In genomic region chr16:769201-769769, GRCh38 we compare ENCODE assay signal across 27 cellular contexts. TPM values are rescaled to one million over a fixed set of nuclear protein-coding genes. Genes with fewer than 3 reads are reported as not detected.
DNase-seq lines count a peak whose midpoint lies in the region; ATAC-seq, FAIRE-seq and TF ChIP-seq lines count a peak whose summit lies in the region.
"Had no signal": no experiment of that assay in that cellular context is flagged by ENCODE, and none has a peak within 500 bp of the region (broad histone marks: within the 10 kb centered on the region; RNA-seq: fewer than 3 reads in every experiment).

No MANE protein-coding gene starts in this region.

- intact Hi-C loops in Caco-2 (cut with micrococcal nuclease; ENCODE audit: unreplicated experiment) = no loop called here

- peak overlapping the region; percentile 34 for H3K56ac ChIP-seq in mesendoderm (ENCODE audit: low read length)

- ATAC-seq in activated T-helper 17 cell treated with anti-CD3 and anti-CD28 coated beads, Interleukin-2, amount 50 U/mL, for 72 hours (replicated peaks) = peak; percentile 21
- no peak for ATAC-seq in SK-N-SH treated with all-trans-retinoic acid at 6 μM for 48 hours
- ATAC-seq: PC-3 had no signal

- no peaks in the 10 kb centered on the region for H3K9me3 Mint-ChIP-seq in Caco-2 (ENCODE audit: unreplicated experiment)
- H3K9me3 Mint-ChIP-seq in activated T-helper 17 cell treated with anti-CD3 and anti-CD28 coated beads, Interleukin-2, amount 50 U/mL, for 72 hours = no peaks in the 10 kb centered on the region

- H3K4me2 ChIP-seq in mesendoderm (ENCODE audit: low read length) = no peak overlapping the region

- H4K8ac ChIP-seq in mesendoderm (ENCODE audit: low read depth, low read length) = no peak overlapping the region

- H2AK5ac ChIP-seq in mesendoderm (ENCODE audit: low read length) = no peak overlapping the region

- no peaks in the 10 kb centered on the region for H3K79me1 ChIP-seq in mesendoderm (ENCODE audit: low read length)

- POLR2A ChIA-PET in Caco-2 (lab: Charles Lee) = no interaction called here

- no peak overlapping the region for H3K23ac ChIP-seq in mesendoderm (ENCODE audit: low read length)

- H3K27me3 Mint-ChIP-seq in Caco-2 (ENCODE audit: insufficient read depth, unreplicated experiment) = no peaks in the 10 kb centered on the region
- H3K27me3 Mint-ChIP-seq in activated T-helper 17 cell treated with anti-CD3 and anti-CD28 coated beads, Interleukin-2, amount 50 U/mL, for 72 hours = no peaks in the 10 kb centered on the region
- H3K27me3 Mint-ChIP-seq: CD4-positive, CD25-positive, alpha-beta regulatory T cell had no signal

- H4K5ac ChIP-seq in mesendoderm (ENCODE audit: low read length) = no peak overlapping the region

- CTCF ChIA-PET in Caco-2 (lab: Charles Lee) = no interaction called here

- H3K27ac Mint-ChIP-seq in Caco-2 (ENCODE audit: unreplicated experiment) = no peak overlapping the region
- no peak overlapping the region for H3K27ac Mint-ChIP-seq in activated T-helper 17 cell treated with anti-CD3 and anti-CD28 coated beads, Interleukin-2, amount 50 U/mL, for 72 hours
- H3K27ac Mint-ChIP-seq: CD4-positive, CD25-positive, alpha-beta regulatory T cell had no signal

- H3K18ac ChIP-seq in mesendoderm (ENCODE audit: low read length) = no peak overlapping the region

- DNase-seq in Caco-2 (no peak), G401 (ENCODE audit: low spot score) (peak; percentile 13), mesendoderm (peak; percentile 37), GM19239 (ENCODE audit: insufficient read length, low spot score) (no peak), COLO668 (lab: John Stamatoyannopoulos, UW; ENCODE audit: unreplicated experiment) (no peak)
- DNase-seq: CD4-positive, CD25-positive, alpha-beta regulatory T cell; COR-L47; DMS 273 treated with DMSO at 0.1 percent for 48 hours; DMS79 treated with DMSO at 0.1 percent for 48 hours; GOT3; KBM-7; MM.1S; NCI-H1092; NCI-H1436; NCI-H187 treated with DMSO at 0.1 percent for 48 hours; NCI-H2107; NCI-H446 treated with DMSO at 0.1 percent for 48 hours; NCI-H526 treated with DMSO at 0.1 percent for 48 hours; PC-3; RPMI8226; SHP77 treated with DMSO at 0.1 percent for 48 hours had no signal

- H2BK5ac ChIP-seq in mesendoderm (ENCODE audit: low read length) = no peak overlapping the region

- no peak for FAIRE-seq in GM19239 (lab: Jason Lieb, UNC)
- FAIRE-seq: G401.6, GM12892 had no signal

- no peak overlapping the region for H2BK120ac ChIP-seq in mesendoderm (ENCODE audit: low read depth, low read length)

- H3K4me3 ChIP-seq in Caco-2 (ENCODE audit: low read depth, low read length) = peak overlapping the region; percentile 15; the same call in 1 of the 2 replicates
- H3K4me3 ChIP-seq in mesendoderm (ENCODE audit: low read length) = no peak overlapping the region

- no peak overlapping the region for H2BK15ac ChIP-seq in mesendoderm (replicated peaks; ENCODE audit: low read depth)

- no CpG with 5 or more reads among the region's 18 CpGs for WGBS in mesendoderm (ENCODE audit: extremely low coverage, insufficient coverage, low lambda C conversion rate)

- H3K27me3 ChIP-seq in Caco-2 (replicated peaks; ENCODE audit: control insufficient read depth, insufficient read depth, low read length) = no peaks in the 10 kb centered on the region
- H3K27me3 ChIP-seq in mesendoderm (ENCODE audit: insufficient read depth, low read length, poor library complexity) = no peaks in the 10 kb centered on the region

- 0 out of 2 replicates have a peak, but pooled peaks cover 2% of the 10 kb centered on the region for H3K4me1 ChIP-seq in Caco-2
- no peaks in the 10 kb centered on the region for H3K4me1 ChIP-seq in mesendoderm (ENCODE audit: control insufficient read depth, low read depth, low read length)

- H3K27ac ChIP-seq in mesendoderm (ENCODE audit: low read depth, low read length) = no peak overlapping the region

- no TSS peak for BruUV-seq in Caco-2 (replicated peaks; lab: Mats Ljungman, UMichigan)

- no peak overlapping the region for H3K4me3 Mint-ChIP-seq in Caco-2 (ENCODE audit: unreplicated experiment)
- H3K4me3 Mint-ChIP-seq in activated T-helper 17 cell treated with anti-CD3 and anti-CD28 coated beads, Interleukin-2, amount 50 U/mL, for 72 hours = no peak overlapping the region
- H3K4me3 Mint-ChIP-seq: CD4-positive, CD25-positive, alpha-beta regulatory T cell had no signal

- no peak overlapping the region for H3K9ac ChIP-seq in mesendoderm (ENCODE audit: low read length)

- no peaks in the 10 kb centered on the region for H3K9me3 ChIP-seq in Caco-2

- no peaks in the 10 kb centered on the region for H3K79me2 ChIP-seq in mesendoderm (ENCODE audit: control insufficient read depth, insufficient read depth, low read length)

- H3K36me3 ChIP-seq in Caco-2 (ENCODE audit: control insufficient read depth, insufficient read depth, low read length) (no peaks in the 10 kb centered on the region), mesendoderm (ENCODE audit: control insufficient read depth, insufficient read depth, low read length) (no peaks in the 10 kb centered on the region)

- H3K36me3 Mint-ChIP-seq in Caco-2 (ENCODE audit: insufficient read depth, unreplicated experiment) = no peaks in the 10 kb centered on the region
- H3K36me3 Mint-ChIP-seq in activated T-helper 17 cell treated with anti-CD3 and anti-CD28 coated beads, Interleukin-2, amount 50 U/mL, for 72 hours (ENCODE audit: low read depth) = no peaks in the 10 kb centered on the region
- H3K36me3 Mint-ChIP-seq: CD4-positive, CD25-positive, alpha-beta regulatory T cell had no signal

- no peaks in the 10 kb centered on the region for H3K4me1 Mint-ChIP-seq in Caco-2 (ENCODE audit: low read depth, unreplicated experiment)
- no peaks in the 10 kb centered on the region for H3K4me1 Mint-ChIP-seq in activated T-helper 17 cell treated with anti-CD3 and anti-CD28 coated beads, Interleukin-2, amount 50 U/mL, for 72 hours
- H3K4me1 Mint-ChIP-seq: CD4-positive, CD25-positive, alpha-beta regulatory T cell had no signal

- TF ChIP-seq CTCF in Caco-2 (IDR thresholded peaks at IDR 0.05; ENCODE audit: insufficient read depth in 1 of 2, low read depth in 1 of 2, low read length in 1 of 2, severe bottlenecking in 1 of 2, unreplicated experiment in 1 of 2) = no peak

- in situ Hi-C loops in G401 (cut with HindIII; ENCODE audit: low sequenced_read_pairs) = no loop called here

- H3K4ac ChIP-seq in mesendoderm (ENCODE audit: low read depth, low read length) = no peak overlapping the region

TF ChIP-seq in SK-N-SH treated with all-trans-retinoic acid at 6 μM for 48 hours, 23 proteins besides CTCF, POLR2A, EP300 and RAD21:
- TF ChIP-seq SNAI2 (CRISPR knock-in tag; IDR thresholded peaks at IDR 0.05) (no peak), ZNF70 (CRISPR knock-in tag; IDR thresholded peaks at IDR 0.05) (no peak), CREB5 (CRISPR knock-in tag; IDR thresholded peaks at IDR 0.05; ENCODE audit: low read depth) (no peak), TOX (CRISPR knock-in tag; IDR thresholded peaks at IDR 0.05; ENCODE audit: borderline replicate concordance) (no peak), ZFP3 (CRISPR knock-in tag; IDR thresholded peaks at IDR 0.05) (no peak)

RNA-seq across cellular contexts. Expression of gene MSLN, which starts 8.8 kb away (rescaled TPM):
- 0.36 and 0.39 TPM in 2 replicates for total RNA-seq in Caco-2 (2022)
- 0.14 and 1.8 TPM in 2 replicates for total RNA-seq in G401 (2014; rRNA removed; shearing (Covaris generic))
- not detected for total RNA-seq in activated T-helper 17 cell treated with anti-CD3 and anti-CD28 coated beads, Interleukin-2, amount 50 U/mL, for 72 hours
- polyA plus RNA-seq in mesendoderm (2013, experiment 1 of 2) = 0.07 TPM
- 0.03 TPM for polyA plus RNA-seq in mesendoderm (2013, experiment 2 of 2)
- total RNA-seq: A673; CD4-positive, CD25-positive, alpha-beta regulatory T cell had no signal
- polyA plus RNA-seq: CD4-positive, CD25-positive, alpha-beta regulatory T cell had no signal

RNA-seq across cellular contexts. Expression of gene RPUSD1, which starts 18.9 kb away (rescaled TPM):
- total RNA-seq in Caco-2 (2022) = 42.2 and 44.0 TPM in 2 replicates
- 69.3 and 95.5 TPM in 2 replicates for total RNA-seq in G401 (2014; rRNA removed; shearing (Covaris generic))
- 10 to 100 TPM; 13.2 to 40.6 TPM for total RNA-seq in activated T-helper 17 cell treated with anti-CD3 and anti-CD28 coated beads, Interleukin-2, amount 50 U/mL, for 72 hours
- 24.9 TPM for polyA plus RNA-seq in mesendoderm (2013, experiment 1 of 2)
- 26.7 TPM for polyA plus RNA-seq in mesendoderm (2013, experiment 2 of 2)

RNA-seq across cellular contexts. Expression of gene CHTF18, which starts 19.1 kb away (rescaled TPM):
- total RNA-seq in Caco-2 (2022) = 97.6 and 102 TPM in 2 replicates
- 60.2 and 61.4 TPM in 2 replicates for total RNA-seq in G401 (2014; rRNA removed; shearing (Covaris generic))
- total RNA-seq in activated T-helper 17 cell treated with anti-CD3 and anti-CD28 coated beads, Interleukin-2, amount 50 U/mL, for 72 hours = 10 to 100 TPM; 65.4 to 87.1 TPM
- polyA plus RNA-seq in mesendoderm (2013, experiment 1 of 2) = 50.9 TPM
- polyA plus RNA-seq in mesendoderm (2013, experiment 2 of 2) = 47.4 TPM

RNA-seq across cellular contexts. Expression of gene CIAO3, which starts 28.5 kb away (rescaled TPM):
- 42.9 and 44.5 TPM in 2 replicates for total RNA-seq in Caco-2 (2022)
- 29.6 and 49.4 TPM in 2 replicates for total RNA-seq in G401 (2014; rRNA removed; shearing (Covaris generic))
- total RNA-seq in activated T-helper 17 cell treated with anti-CD3 and anti-CD28 coated beads, Interleukin-2, amount 50 U/mL, for 72 hours = 10 to 100 TPM; 39.2 to 47.1 TPM
- polyA plus RNA-seq in mesendoderm (2013, experiment 1 of 2) = 10.0 TPM
- 9.5 TPM for polyA plus RNA-seq in mesendoderm (2013, experiment 2 of 2)

RNA-seq across cellular contexts. Expression of gene GNG13, which starts 31.2 kb away (rescaled TPM):
- not detected in 2 replicates for total RNA-seq in Caco-2 (2022)
- total RNA-seq in G401 (2014; rRNA removed; shearing (Covaris generic)) = 0.17 TPM in 1 of 2 replicates, not detected in the other
- total RNA-seq in activated T-helper 17 cell treated with anti-CD3 and anti-CD28 coated beads, Interleukin-2, amount 50 U/mL, for 72 hours = not detected
- polyA plus RNA-seq in mesendoderm (2013, experiment 1 of 2) = 0.13 TPM
- 0.13 TPM for polyA plus RNA-seq in mesendoderm (2013, experiment 2 of 2)
- total RNA-seq: A673; CD4-positive, CD25-positive, alpha-beta regulatory T cell; PC-3 had no signal
- polyA plus RNA-seq: BJ; CD4-positive, CD25-positive, alpha-beta regulatory T cell had no signal

Comparison
In these comparisons a context has a peak if more than half of its experiments do, and no peak if none do; other contexts are left out.
1. DNase-seq: peak in G401 (single experiment) and mesendoderm (single experiment); none in Caco-2 (0 of 2), GM19239 (single experiment) and COLO668 (single experiment).